16 cellular contexts compared by ENCODE assay signal in the genomic region with DNA sequence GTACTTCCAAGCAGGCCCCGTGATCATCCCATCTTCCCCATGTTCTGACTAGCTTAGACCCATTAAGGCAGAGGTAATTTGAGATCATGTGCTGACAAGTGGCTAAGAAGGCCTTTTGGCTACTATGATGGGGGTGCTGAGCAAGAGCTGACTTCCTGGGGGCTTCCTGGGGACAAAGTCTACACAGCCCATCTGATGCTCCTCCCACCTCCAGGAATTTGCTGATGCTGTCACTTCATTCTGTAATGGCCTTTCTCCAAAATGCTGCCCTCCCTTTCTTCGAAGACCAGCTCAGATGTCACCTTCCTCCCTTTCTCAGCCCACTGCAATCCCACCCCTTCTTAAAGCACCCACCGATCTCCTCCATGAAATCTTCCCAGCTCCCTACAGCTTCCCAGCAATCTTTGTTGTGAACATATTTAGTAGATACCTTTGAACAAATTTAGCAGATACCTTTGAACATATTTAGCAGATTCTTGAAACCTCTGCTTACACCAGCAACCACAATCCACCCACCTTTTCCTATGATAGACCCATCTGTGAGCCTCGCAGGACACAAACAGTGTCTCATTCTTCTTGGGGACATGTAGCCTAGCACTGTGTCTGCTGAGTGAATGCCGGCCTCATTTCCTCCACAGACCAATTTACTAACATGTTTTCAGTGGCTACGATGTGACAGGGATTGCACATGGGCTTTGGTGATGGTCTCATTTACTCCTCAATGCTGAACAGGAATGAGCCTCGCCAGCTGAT.
A peak's percentile ranks its signal among the peaks of the same experiment; 100 is the strongest.
DNase-seq lines count a peak whose midpoint lies in the region; ATAC-seq and TF ChIP-seq lines count a peak whose summit lies in the region.
"Had no signal": no experiment of that assay in that cellular context is flagged by ENCODE, and none has a peak within 500 bp of the region (broad histone marks: within the 10 kb centered on the region; RNA-seq: fewer than 3 reads in every experiment).

No MANE protein-coding gene starts in this region.

- no peaks in the 10 kb centered on the region for H3K36me3 ChIP-seq in parathyroid adenoma (ENCODE audit: control insufficient read depth, insufficient read depth, low read length)
- H3K36me3 ChIP-seq: BLaER1, left ventricle myocardium inferior, MG63, sigmoid colon had no signal

- no peak overlapping the region for H3K27ac Mint-ChIP-seq in activated naive CD4-positive, alpha-beta T cell treated with anti-CD3 and anti-CD28 coated beads for 36 hours
- H3K27ac Mint-ChIP-seq: T-cell had no signal

- H3K36me3 Mint-ChIP-seq in activated naive CD4-positive, alpha-beta T cell treated with anti-CD3 and anti-CD28 coated beads for 36 hours (ENCODE audit: low read depth): no peaks in the 10 kb centered on the region
- H3K36me3 Mint-ChIP-seq: naive B cell, T-cell had no signal

- TF ChIP-seq CTCF in parathyroid adenoma (IDR thresholded peaks at IDR 0.05): no peak

- ATAC-seq in GM18520 (IDR thresholded peaks at IDR 0.05; ENCODE audit: unreplicated experiment) (peak; percentile 46), GM21619 (IDR thresholded peaks at IDR 0.05; ENCODE audit: unreplicated experiment) (peak; percentile 53), HG03103 (IDR thresholded peaks at IDR 0.05; ENCODE audit: low read depth, unreplicated experiment) (peak; percentile 85), right cardiac atrium (no peak)
- ATAC-seq: T-cell had no signal

- no peaks in the 10 kb centered on the region for H3K4me1 Mint-ChIP-seq in activated naive CD4-positive, alpha-beta T cell treated with anti-CD3 and anti-CD28 coated beads for 36 hours (ENCODE audit: low read depth)
- H3K4me1 Mint-ChIP-seq: naive B cell, T-cell had no signal

- H3K27ac ChIP-seq in parathyroid adenoma (no peak overlapping the region), right cardiac atrium (ENCODE audit: low read length) (no peak overlapping the region)
- H3K27ac ChIP-seq: BLaER1, left ventricle myocardium inferior, PC-9, sigmoid colon had no signal

- CTCF ChIA-PET in activated naive CD4-positive, alpha-beta T cell treated with anti-CD3 and anti-CD28 coated beads for 36 hours (lab: Charles Lee): no interaction called here

- no peaks in the 10 kb centered on the region for H3K79me2 ChIP-seq in parathyroid adenoma

- peak overlapping the region; percentile 19 for H2AFZ ChIP-seq in parathyroid adenoma
- H2AFZ ChIP-seq: PC-9 had no signal

- intact Hi-C loops in activated naive CD4-positive, alpha-beta T cell treated with anti-CD3 and anti-CD28 coated beads for 36 hours (cut with micrococcal nuclease): no loop called here
- intact Hi-C loops in right cardiac atrium (cut with DNase I): no loop called here

- no peaks in the 10 kb centered on the region for H3K9me3 Mint-ChIP-seq in activated naive CD4-positive, alpha-beta T cell treated with anti-CD3 and anti-CD28 coated beads for 36 hours
- H3K9me3 Mint-ChIP-seq: naive B cell, T-cell had no signal

- no peak overlapping the region for H3K4me3 Mint-ChIP-seq in activated naive CD4-positive, alpha-beta T cell treated with anti-CD3 and anti-CD28 coated beads for 36 hours
- H3K4me3 Mint-ChIP-seq: naive B cell, T-cell had no signal

- H3K27me3 ChIP-seq in parathyroid adenoma (ENCODE audit: control insufficient read depth, insufficient read depth, low read length): no peaks in the 10 kb centered on the region
- H3K27me3 ChIP-seq in right cardiac atrium (ENCODE audit: control insufficient read depth, insufficient read depth): no peaks in the 10 kb centered on the region
- H3K27me3 ChIP-seq: BLaER1, MG63, sigmoid colon had no signal

- H3K9me3 ChIP-seq in parathyroid adenoma (ENCODE audit: control insufficient read depth, low read length) (no peaks in the 10 kb centered on the region), right cardiac atrium (ENCODE audit: control insufficient read depth, low read length) (no peaks in the 10 kb centered on the region)
- H3K9me3 ChIP-seq: BLaER1, left ventricle myocardium inferior, MG63, sigmoid colon had no signal

- WGBS in right cardiac atrium: 78% methylated on average over 7 of the region's 7 CpGs

- DNase-seq in stimulated activated CD4-positive, alpha-beta T cell treated with anti-CD3 and anti-CD28 coated beads, Interleukin-12 subunit alpha, Interleukin-12 subunit beta, amount 100 ng/mL, for 4 hours: no peak
- no peak for DNase-seq in activated naive CD4-positive, alpha-beta T cell treated with anti-CD3 and anti-CD28 coated beads for 36 hours
- DNase-seq in NCI-H526 treated with DMSO at 0.1 percent for 48 hours (lab: John Stamatoyannopoulos, UW) (no peak), right cardiac atrium (no peak)
- DNase-seq: activated T-cell treated with anti-CD3 and anti-CD28 coated beads, Interleukin-2, amount 50 U/mL, for 1 hour; left ventricle myocardium inferior; MG63; naive B cell; PC-9; sigmoid colon; T-cell had no signal

- peaks cover 4% of the 10 kb centered on the region for H3K27me3 Mint-ChIP-seq in activated naive CD4-positive, alpha-beta T cell treated with anti-CD3 and anti-CD28 coated beads for 36 hours (ENCODE audit: low read depth)
- H3K27me3 Mint-ChIP-seq: naive B cell had no signal

- H3K4me1 ChIP-seq in parathyroid adenoma (peaks cover 13% of the 10 kb centered on the region), right cardiac atrium (ENCODE audit: control insufficient read depth, insufficient read depth, low read length) (no peaks in the 10 kb centered on the region)
- H3K4me1 ChIP-seq: BLaER1, left ventricle myocardium inferior, sigmoid colon had no signal

- H3K4me3 ChIP-seq in parathyroid adenoma (ENCODE audit: low read depth, low read length) (no peak overlapping the region), right cardiac atrium (ENCODE audit: low read length) (no peak overlapping the region)
- H3K4me3 ChIP-seq: BLaER1, left ventricle myocardium inferior, MG63, PC-9, sigmoid colon had no signal

- no peak overlapping the region for H3K9ac ChIP-seq in parathyroid adenoma
- H3K9ac ChIP-seq: BLaER1 had no signal

- H3K4me2 ChIP-seq in parathyroid adenoma (ENCODE audit: low read length): no peak overlapping the region
- H3K4me2 ChIP-seq: BLaER1, PC-9 had no signal

Comparison
In these comparisons a context has a peak if more than half of its experiments do, and no peak if none do; other contexts are left out.
1. ATAC-seq: peak in GM18520 (single experiment), GM21619 (single experiment) and HG03103 (single experiment); none in right cardiac atrium (0 of 2).